Comparison of ENCODE assay signal across 31 cellular contexts in the genomic region with DNA sequence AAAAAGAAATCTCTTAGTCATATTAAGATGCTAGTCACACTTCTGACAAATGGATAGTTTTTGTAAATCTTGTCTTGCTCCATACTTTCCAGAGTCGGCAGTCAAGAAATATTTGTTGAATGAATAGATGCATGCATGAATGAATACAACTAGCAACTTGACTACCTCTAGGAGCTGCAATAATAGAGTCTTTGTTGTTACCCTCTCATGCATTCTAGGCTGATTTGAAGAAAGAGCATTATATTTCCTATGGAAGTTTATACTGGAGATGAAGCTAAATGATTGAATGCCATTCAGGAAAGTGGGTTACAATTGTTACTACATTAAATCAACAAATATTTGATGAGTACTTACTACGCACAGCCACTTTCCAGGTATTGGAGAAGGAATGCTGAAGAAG.
DNase-seq lines count a peak whose midpoint lies in the region; ATAC-seq and TF ChIP-seq lines count a peak whose summit lies in the region.
"Had no signal": no experiment of that assay in that cellular context is flagged by ENCODE, and none has a peak within 500 bp of the region (broad histone marks: within the 10 kb centered on the region; RNA-seq: fewer than 3 reads in every experiment).

No MANE protein-coding gene starts in this region.

- H3K27ac Mint-ChIP-seq in T-helper 2 cell treated with Interferon-gamma antibody and Interleukin-4, amounts not matched to agents 5 μg/mL and 100 μg/mL, for 36 hours: peak overlapping the region; percentile 53
- no peak overlapping the region for H3K27ac Mint-ChIP-seq in stimulated activated memory B cell treated with anti-CD40 and anti-IgM and Interleukin-4, amounts not matched to agents 10 μg/mL and 1 μg/mL and 100 μg/mL, for 72 hours
- H3K27ac Mint-ChIP-seq: B cell had no signal

- peaks cover 30% of the 10 kb centered on the region for H3K4me1 Mint-ChIP-seq in T-helper 2 cell treated with Interferon-gamma antibody and Interleukin-4, amounts not matched to agents 5 μg/mL and 100 μg/mL, for 36 hours (ENCODE audit: low read depth)
- no peaks in the 10 kb centered on the region for H3K4me1 Mint-ChIP-seq in stimulated activated memory B cell treated with anti-CD40 and anti-IgM and Interleukin-4, amounts not matched to agents 10 μg/mL and 1 μg/mL and 100 μg/mL, for 72 hours
- H3K4me1 Mint-ChIP-seq: B cell had no signal

- no peak for ATAC-seq in stimulated activated memory B cell treated with anti-CD40 and anti-IgM and Interleukin-4, amounts not matched to agents 10 μg/mL and 1 μg/mL and 100 μg/mL, for 72 hours
- ATAC-seq in GM19324 (IDR thresholded peaks at IDR 0.05; ENCODE audit: low FRiP score, unreplicated experiment) (no peak), SK-N-SH treated with all-trans-retinoic acid at 6 μM for 48 hours (no peak)
- ATAC-seq: activated CD4-positive, CD25-positive, alpha-beta regulatory T cell treated with anti-CD3 and anti-CD28 coated beads, Interleukin-2, amount 50 U/mL, for 24 hours; effector memory CD8-positive, alpha-beta T cell; gastrocnemius medialis had no signal

- no peak overlapping the region for H3K4me3 ChIP-seq in epithelial cell of esophagus (ENCODE audit: low read length)
- H3K4me3 ChIP-seq: adrenal gland, breast epithelium, colonic mucosa, esophagus squamous epithelium, gastrocnemius medialis, lung, skin epidermis had no signal

- H3K36me3 Mint-ChIP-seq in T-helper 2 cell treated with Interferon-gamma antibody and Interleukin-4, amounts not matched to agents 5 μg/mL and 100 μg/mL, for 36 hours (ENCODE audit: low read depth): peaks cover 6% of the 10 kb centered on the region
- H3K36me3 Mint-ChIP-seq in stimulated activated memory B cell treated with anti-CD40 and anti-IgM and Interleukin-4, amounts not matched to agents 10 μg/mL and 1 μg/mL and 100 μg/mL, for 72 hours: no peaks in the 10 kb centered on the region

- H3K27me3 Mint-ChIP-seq in T-helper 2 cell treated with Interferon-gamma antibody and Interleukin-4, amounts not matched to agents 5 μg/mL and 100 μg/mL, for 36 hours (ENCODE audit: low read depth): no peaks in the 10 kb centered on the region
- H3K27me3 Mint-ChIP-seq in stimulated activated memory B cell treated with anti-CD40 and anti-IgM and Interleukin-4, amounts not matched to agents 10 μg/mL and 1 μg/mL and 100 μg/mL, for 72 hours: no peaks in the 10 kb centered on the region
- H3K27me3 Mint-ChIP-seq: activated CD4-positive, alpha-beta memory T cell treated with anti-CD3 and anti-CD28 coated beads, Interleukin-2, amount 10 ng/mL, durations not matched to agents 7 days and 5 days; B cell; effector memory CD8-positive, alpha-beta T cell had no signal

- no peak for DNase-seq in T-helper 2 cell treated with Interferon-gamma antibody and Interleukin-4, amounts not matched to agents 5 μg/mL and 100 μg/mL, for 36 hours (ENCODE audit: low spot score)
- DNase-seq in T-helper 2 cell (no peak), NCI-H526 (lab: John Stamatoyannopoulos, UW) (peak; percentile 34 to 57), epithelial cell of esophagus (ENCODE audit: low read depth) (peak; percentile 9), non-pigmented ciliary epithelial cell (ENCODE audit: low read depth) (peak; percentile 17)
- DNase-seq: 8988T; activated CD4-positive, alpha-beta memory T cell treated with anti-CD3 and anti-CD28 coated beads, Interleukin-2, amount 10 ng/mL, durations not matched to agents 7 days and 5 days; activated T-cell treated with anti-CD3 and anti-CD28 coated beads, Interleukin-2, amount 50 U/mL, for 1 hour; adrenal gland; COR-L47; DND-41; effector memory CD8-positive, alpha-beta T cell; esophagus squamous epithelium; gastrocnemius medialis; hippocampal formation; Karpas-422; NCI-H1048; NCI-H187; NCI-H2227 treated with DMSO at 0.1 percent for 48 hours; Right ventricle myocardium superior; stimulated activated CD4-positive, alpha-beta T cell treated with anti-CD3 and anti-CD28 coated beads, Interleukin-1b, Interleukin-23, amount 100 ng/mL, for 48 hours; substantia nigra had no signal

- H3K4me3 Mint-ChIP-seq in T-helper 2 cell treated with Interferon-gamma antibody and Interleukin-4, amounts not matched to agents 5 μg/mL and 100 μg/mL, for 36 hours: no peak overlapping the region
- H3K4me3 Mint-ChIP-seq in stimulated activated memory B cell treated with anti-CD40 and anti-IgM and Interleukin-4, amounts not matched to agents 10 μg/mL and 1 μg/mL and 100 μg/mL, for 72 hours: no peak overlapping the region
- H3K4me3 Mint-ChIP-seq: activated CD4-positive, alpha-beta memory T cell treated with anti-CD3 and anti-CD28 coated beads, Interleukin-2, amount 10 ng/mL, durations not matched to agents 7 days and 5 days; B cell had no signal

- TF ChIP-seq CTCF in epithelial cell of esophagus (IDR thresholded peaks at IDR 0.05; ENCODE audit: insufficient read depth, low read depth, low read length, missing control alignments): no peak

- peaks cover 27% of the 10 kb centered on the region for H3K9me3 Mint-ChIP-seq in T-helper 2 cell treated with Interferon-gamma antibody and Interleukin-4, amounts not matched to agents 5 μg/mL and 100 μg/mL, for 36 hours
- H3K9me3 Mint-ChIP-seq in stimulated activated memory B cell treated with anti-CD40 and anti-IgM and Interleukin-4, amounts not matched to agents 10 μg/mL and 1 μg/mL and 100 μg/mL, for 72 hours: no peaks in the 10 kb centered on the region

TF ChIP-seq in SK-N-SH treated with all-trans-retinoic acid at 6 μM for 48 hours, 23 proteins besides CTCF, POLR2A, EP300 and RAD21:
- TF ChIP-seq PPARA (CRISPR knock-in tag; IDR thresholded peaks at IDR 0.05; ENCODE audit: borderline replicate concordance) (no peak), OSR1 (CRISPR knock-in tag; IDR thresholded peaks at IDR 0.05) (no peak), ZFP3 (CRISPR knock-in tag; IDR thresholded peaks at IDR 0.05) (no peak)

Comparison
In these comparisons a context has a peak if more than half of its experiments do, and no peak if none do; other contexts are left out.
1. DNase-seq: peak in NCI-H526 (2 of 2), epithelial cell of esophagus (single experiment) and non-pigmented ciliary epithelial cell (single experiment); none in T-helper 2 cell treated with Interferon-gamma antibody and Interleukin-4, amounts not matched to agents 5 μg/mL and 100 μg/mL, for 36 hours (single experiment) and T-helper 2 cell (0 of 5).